In the genomic region with DNA sequence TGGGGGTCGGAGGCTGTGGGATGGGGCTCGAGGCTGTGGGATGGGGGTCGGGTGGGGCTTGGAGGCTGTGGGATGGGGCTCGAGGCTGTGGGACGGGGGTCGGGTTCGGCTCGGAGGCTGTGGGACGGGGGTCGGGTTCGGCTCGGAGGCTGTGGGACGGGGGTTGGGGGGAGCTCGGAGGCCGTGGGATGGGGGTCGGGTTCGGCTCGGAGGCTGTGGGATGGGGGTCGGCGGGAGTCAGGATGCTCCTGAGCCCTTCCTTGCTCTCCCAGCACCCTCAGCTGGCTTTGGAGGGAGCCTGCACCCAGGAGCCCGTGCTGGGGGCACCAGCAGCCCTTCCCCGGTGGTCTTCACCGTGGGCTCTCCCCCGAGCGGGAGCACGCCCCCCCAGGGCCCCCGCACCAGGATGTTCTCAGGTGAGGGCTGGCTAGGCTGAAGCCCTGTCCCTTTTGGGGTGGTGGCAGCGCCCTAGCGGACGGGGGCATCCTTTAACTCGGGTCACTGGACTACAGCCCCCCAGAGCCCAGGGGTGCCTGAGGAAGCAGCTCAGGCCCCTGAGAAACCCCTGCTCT, we compare ENCODE assay signal across 15 cellular contexts. TPM values are rescaled to one million over a fixed set of nuclear protein-coding genes. Genes with fewer than 3 reads are reported as not detected.
A peak's percentile ranks its signal among the peaks of the same experiment; 100 is the strongest.
DNase-seq lines count a peak whose midpoint lies in the region; ATAC-seq and TF ChIP-seq lines count a peak whose summit lies in the region.
"Had no signal": no experiment of that assay in that cellular context is flagged by ENCODE, and none has a peak within 500 bp of the region (broad histone marks: within the 10 kb centered on the region; RNA-seq: fewer than 3 reads in every experiment).

No MANE protein-coding gene starts in this region.

- H3K4me3 ChIP-seq in heart left ventricle (no peak overlapping the region), psoas muscle (no peak overlapping the region)
- H3K4me3 ChIP-seq: GM12878, GM23248 had no signal

- no peak for ATAC-seq in left cardiac atrium
- ATAC-seq in heart left ventricle = no peak
- no peak for ATAC-seq in psoas muscle
- ATAC-seq: GM12878 had no signal

- H3K4me1 ChIP-seq in heart left ventricle = peaks cover 2 to 21% (median 13%) of the 10 kb centered on the region in 12 donors
- peaks cover 3% of the 10 kb centered on the region for H3K4me1 ChIP-seq in psoas muscle

- DNase-seq in left cardiac atrium (peak; percentile 15), heart left ventricle (no peak), iPS-NIHi11 (ENCODE audit: low spot score) (peak; percentile 49), psoas muscle (peak; percentile 14 to 46), HuH-7 (ENCODE audit: low spot score) (no peak), mesenteric fat pad (ENCODE audit: low spot score) (no peak), NCI-H226 (no peak)
- peak; percentile 34 for DNase-seq in activated naive CD4-positive, alpha-beta T cell treated with anti-CD3 and anti-CD28 coated beads, Interleukin-2, amount 50 U/mL, for 16 hours
- DNase-seq: Calu3, GM23248, KG1, NCI-H1092, NCI-H1694, SHP77 had no signal

- intact Hi-C loops in left cardiac atrium (cut with DNase I) = no loop called here
- intact Hi-C loops in heart left ventricle (cut with DNase I) = no loop called here
- intact Hi-C loops in psoas muscle (cut with DNase I) = no loop called here

- no peak for TF ChIP-seq POLR2A in heart left ventricle (IDR thresholded peaks at IDR 0.05)

- H3K9me3 ChIP-seq in heart left ventricle (no peaks in the 10 kb centered on the region), psoas muscle (no peaks in the 10 kb centered on the region)

- H3K36me3 ChIP-seq in heart left ventricle (peaks cover 0 to 87% (median 83%) of the 10 kb centered on the region in 9 donors), psoas muscle (ENCODE audit: insufficient read depth in 1 of 2, low read depth in 1 of 2) (peaks cover 0 to 91% of the 10 kb centered on the region in 2 donors)

- WGBS in heart left ventricle, 4 donors = 80 to 94% (median 85%) methylated on average over 9 to 31 of the region's 31 CpGs
- WGBS in psoas muscle, 3 donors = 79 to 81% (median 80%) methylated on average over 21 to 31 of the region's 31 CpGs

- H3K27me3 ChIP-seq in heart left ventricle = no peaks in the 10 kb centered on the region
- no peaks in the 10 kb centered on the region for H3K27me3 ChIP-seq in psoas muscle (ENCODE audit: insufficient read depth in 3 of 3, low read length in 2 of 3)

- H3K27ac ChIP-seq in heart left ventricle = no peak overlapping the region
- no peak overlapping the region for H3K27ac ChIP-seq in psoas muscle
- H3K27ac ChIP-seq: GM23248 had no signal

- TF ChIP-seq CTCF in heart left ventricle (IDR thresholded peaks at IDR 0.05) = no peak
- TF ChIP-seq CTCF in psoas muscle (IDR thresholded peaks at IDR 0.05) = no peak

RNA-seq across cellular contexts. Expression of gene PUS1, which starts 11.9 kb away (rescaled TPM):
- 10 to 100 TPM in 1 of 2 donors, 1 to 10 TPM in 1; 7.7 to 19.2 TPM for total RNA-seq in left cardiac atrium
- 10 to 100 TPM in 2 of 9 donors, 1 to 10 TPM in 7; 6.1 to 10.7 (median 8.1) TPM for total RNA-seq in heart left ventricle
- polyA plus RNA-seq in heart left ventricle = 10 to 100 TPM in 1 of 2 donors, 1 to 10 TPM in 1; 8.8 to 13.5 TPM
- total RNA-seq in psoas muscle = 10 to 100 TPM; 11.7 to 21.4 (median 18.7) TPM
- 10 to 100 TPM; 17.5 to 46.8 (median 20.1) TPM for polyA plus RNA-seq in psoas muscle
- total RNA-seq in mesenteric fat pad = 38.1 TPM

RNA-seq across cellular contexts. Expression of gene ULK1, which starts 22.8 kb away (rescaled TPM):
- total RNA-seq in left cardiac atrium (10 to 100 TPM; 27.6 to 34.5 TPM), heart left ventricle (10 to 100 TPM; 21.9 to 56.0 (median 42.4) TPM), psoas muscle (10 to 100 TPM; 58.0 to 90.4 (median 68.0) TPM), mesenteric fat pad (19.4 TPM)
- polyA plus RNA-seq in heart left ventricle (10 to 100 TPM; 23.0 to 24.7 TPM), psoas muscle (10 to 100 TPM in 2 of 3 donors, 1 to 10 TPM in 1; 4.1 to 47.1 (median 25.7) TPM)

RNA-seq across cellular contexts. Expression of gene EP400, which starts 32.5 kb away (rescaled TPM):
- total RNA-seq in left cardiac atrium (10 to 100 TPM; 15.7 to 21.1 TPM), heart left ventricle (10 to 100 TPM; 10.3 to 27.8 (median 18.3) TPM), psoas muscle (10 to 100 TPM; 18.4 to 24.5 (median 22.9) TPM), mesenteric fat pad (43.2 TPM)
- polyA plus RNA-seq in heart left ventricle (10 to 100 TPM in 1 of 2 donors, 1 to 10 TPM in 1; 9.8 to 10.5 TPM), psoas muscle (10 to 100 TPM in 1 of 3 donors, 1 to 10 TPM in 2; 8.0 to 11.8 (median 9.4) TPM)

Comparison
In these comparisons a context has a peak if more than half of its experiments do, and no peak if none do; other contexts are left out.
1. DNase-seq: peak in left cardiac atrium (single experiment), activated naive CD4-positive, alpha-beta T cell treated with anti-CD3 and anti-CD28 coated beads, Interleukin-2, amount 50 U/mL, for 16 hours (single experiment), iPS-NIHi11 (single experiment) and psoas muscle (2 of 2); none in heart left ventricle (0 of 5), HuH-7 (single experiment), mesenteric fat pad (single experiment) and NCI-H226 (single experiment).